In genomic region chrX:124230573-124231300, GRCh38 we compare ENCODE assay signal across 14 cellular contexts.
"Had no signal": no experiment of that assay in that cellular context is flagged by ENCODE, and none has a peak within 500 bp of the region (broad histone marks: within the 10 kb centered on the region; RNA-seq: fewer than 3 reads in every experiment).

No MANE protein-coding gene starts in this region.

- H3K27me3 ChIP-seq: ascending aorta, cardiac muscle cell, gastrocnemius medialis, heart right ventricle, right atrium auricular region, thyroid gland had no signal

- H3K9me3 ChIP-seq: ascending aorta, gastrocnemius medialis, heart right ventricle, right atrium auricular region, thyroid gland had no signal

- ATAC-seq: activated naive CD8-positive, alpha-beta T cell treated with anti-CD3 and anti-CD28 coated beads, Interleukin-2, amount 50 U/mL, for 24 hours; gastrocnemius medialis had no signal

- H3K27me3 Mint-ChIP-seq: activated naive CD8-positive, alpha-beta T cell treated with anti-CD3 and anti-CD28 coated beads, Interleukin-2, amount 50 U/mL, for 24 hours had no signal

- H3K27ac Mint-ChIP-seq: activated naive CD8-positive, alpha-beta T cell treated with anti-CD3 and anti-CD28 coated beads, Interleukin-2, amount 50 U/mL, for 24 hours had no signal

- H3K4me3 ChIP-seq: ascending aorta, cardiac muscle cell, gastrocnemius medialis, heart right ventricle, right atrium auricular region, thyroid gland had no signal

- H3K9me3 Mint-ChIP-seq: activated naive CD8-positive, alpha-beta T cell treated with anti-CD3 and anti-CD28 coated beads, Interleukin-2, amount 50 U/mL, for 24 hours had no signal

- H3K27ac ChIP-seq: ascending aorta, cardiac muscle cell, gastrocnemius medialis, heart right ventricle, right atrium auricular region, thyroid gland, WERI-Rb-1 had no signal

- DNase-seq: activated CD4-positive, alpha-beta T cell treated with anti-CD3 and anti-CD28 coated beads for 48 hours; activated naive CD4-positive, alpha-beta T cell treated with Interleukin-2 at 50 U/mL for 16 hours; activated naive CD8-positive, alpha-beta T cell treated with anti-CD3 and anti-CD28 coated beads, Interleukin-2, amount 50 U/mL, for 24 hours; effector CD8-positive, alpha-beta T cell; gastrocnemius medialis; heart right ventricle; small intestine; thyroid gland; WERI-Rb-1 had no signal

- H3K4me1 ChIP-seq: ascending aorta, gastrocnemius medialis, heart right ventricle, right atrium auricular region, thyroid gland had no signal

- H3K4me3 Mint-ChIP-seq: activated naive CD8-positive, alpha-beta T cell treated with anti-CD3 and anti-CD28 coated beads, Interleukin-2, amount 50 U/mL, for 24 hours had no signal

- FAIRE-seq: colon, small intestine, urothelium cell line had no signal

- H3K36me3 ChIP-seq: ascending aorta, cardiac muscle cell, gastrocnemius medialis, heart right ventricle, right atrium auricular region, thyroid gland, WERI-Rb-1 had no signal
